In the genomic region with DNA sequence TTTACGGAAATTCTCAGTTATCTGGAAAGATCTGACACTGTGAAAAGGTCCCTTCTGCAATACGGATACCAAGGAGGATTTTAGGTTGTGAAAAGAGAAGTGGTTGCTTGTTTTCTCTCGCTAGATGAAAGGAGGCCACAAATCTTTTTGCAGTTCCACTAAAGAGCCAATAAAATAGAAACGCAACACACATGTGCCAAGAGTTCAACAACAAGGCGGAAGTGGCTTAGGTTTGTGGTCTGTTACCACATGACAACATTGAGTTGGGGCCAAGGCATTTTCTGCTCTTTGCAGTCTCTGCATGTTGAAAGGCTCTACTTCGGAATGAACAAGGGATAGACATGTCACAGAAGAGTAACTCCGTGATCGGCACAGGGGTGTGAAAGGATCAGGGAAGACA, we compare ENCODE assay signal across 9 cellular contexts.
DNase-seq lines count a peak whose midpoint lies in the region; ATAC-seq lines count a peak whose summit lies in the region.
"Had no signal": no experiment of that assay in that cellular context is flagged by ENCODE, and none has a peak within 500 bp of the region (broad histone marks: within the 10 kb centered on the region; RNA-seq: fewer than 3 reads in every experiment).

No MANE protein-coding gene starts in this region.

- peak; percentile 98 for ATAC-seq in GM18858 (IDR thresholded peaks at IDR 0.05; ENCODE audit: unreplicated experiment)
- ATAC-seq in HG02763 (IDR thresholded peaks at IDR 0.05; ENCODE audit: unreplicated experiment) = peak; percentile 94
- ATAC-seq in activated naive CD8-positive, alpha-beta T cell treated with anti-CD3 and anti-CD28 coated beads, Interleukin-2, amount 50 U/mL, for 24 hours = peak; percentile 49
- ATAC-seq in sciatic nerve = peak; percentile 91

- H3K4me1 Mint-ChIP-seq in activated naive CD8-positive, alpha-beta T cell treated with anti-CD3 and anti-CD28 coated beads, Interleukin-2, amount 50 U/mL, for 24 hours = peaks cover 15% of the 10 kb centered on the region

- intact Hi-C loops in sciatic nerve (cut with DNase I) = no loop called here

- H3K36me3 Mint-ChIP-seq in activated naive CD8-positive, alpha-beta T cell treated with anti-CD3 and anti-CD28 coated beads, Interleukin-2, amount 50 U/mL, for 24 hours (ENCODE audit: low read depth) = no peaks in the 10 kb centered on the region

- peak overlapping the region; percentile 35 for H3K4me3 Mint-ChIP-seq in activated naive CD8-positive, alpha-beta T cell treated with anti-CD3 and anti-CD28 coated beads, Interleukin-2, amount 50 U/mL, for 24 hours

- peaks cover 3% of the 10 kb centered on the region for H3K9me3 Mint-ChIP-seq in activated naive CD8-positive, alpha-beta T cell treated with anti-CD3 and anti-CD28 coated beads, Interleukin-2, amount 50 U/mL, for 24 hours

- DNase-seq in NOMO-1 treated with DMSO at 0.1 percent for 48 hours (lab: John Stamatoyannopoulos, UW; ENCODE audit: unreplicated experiment) (peak; percentile 96), sciatic nerve (ENCODE audit: low spot score) (peak; percentile 61), NCI-H69 (lab: John Stamatoyannopoulos, UW) (no peak), NCI-H1105 (lab: John Stamatoyannopoulos, UW) (no peak)
- DNase-seq in activated naive CD8-positive, alpha-beta T cell treated with anti-CD3 and anti-CD28 coated beads, Interleukin-2, amount 50 U/mL, for 24 hours = peak; percentile 15
- DNase-seq in activated CD8-positive, alpha-beta memory T cell treated with anti-CD3 and anti-CD28 coated beads, Interleukin-2, amount 50 U/mL, for 48 hours = no peak
- DNase-seq: upper lobe of left lung had no signal

- peak overlapping the region; percentile 62 for H3K27ac Mint-ChIP-seq in activated naive CD8-positive, alpha-beta T cell treated with anti-CD3 and anti-CD28 coated beads, Interleukin-2, amount 50 U/mL, for 24 hours

- peaks cover 25% of the 10 kb centered on the region for H3K27me3 Mint-ChIP-seq in activated naive CD8-positive, alpha-beta T cell treated with anti-CD3 and anti-CD28 coated beads, Interleukin-2, amount 50 U/mL, for 24 hours

Comparison
In these comparisons a context has a peak if more than half of its experiments do, and no peak if none do; other contexts are left out.
1. DNase-seq: peak in NOMO-1 treated with DMSO at 0.1 percent for 48 hours (single experiment), activated naive CD8-positive, alpha-beta T cell treated with anti-CD3 and anti-CD28 coated beads, Interleukin-2, amount 50 U/mL, for 24 hours (single experiment) and sciatic nerve (single experiment); none in NCI-H69 (single experiment), activated CD8-positive, alpha-beta memory T cell treated with anti-CD3 and anti-CD28 coated beads, Interleukin-2, amount 50 U/mL, for 48 hours (single experiment) and NCI-H1105 (single experiment).
2. Peak in every context shown above with its lines, with median percentiles within 50 percentile points of each other: ATAC-seq.